Comparison of ENCODE assay signal across 6 cellular contexts in genomic region chr22:50581950-50582561, GRCh38. TPM values are rescaled to one million over a fixed set of nuclear protein-coding genes. Genes with fewer than 3 reads are reported as not detected.
DNase-seq lines count a peak whose midpoint lies in the region; TF ChIP-seq lines count a peak whose summit lies in the region.

No MANE protein-coding gene starts in this region.

- peaks cover 18% of the 10 kb centered on the region for H3K4me1 ChIP-seq in Karpas-422 (ENCODE audit: low read length)

- H3K36me3 ChIP-seq in GM06990 (ENCODE audit: control insufficient read depth, insufficient read depth, low read length) (peaks cover 16% of the 10 kb centered on the region), Karpas-422 (ENCODE audit: insufficient read depth, low read length) (peaks cover 10% of the 10 kb centered on the region; the same call in 1 of the 2 replicates), brain microvascular endothelial cell (replicated peaks) (no peaks in the 10 kb centered on the region), neural cell (ENCODE audit: insufficient read depth, low read length) (no peaks in the 10 kb centered on the region)

- peaks cover 32% of the 10 kb centered on the region for H3K79me2 ChIP-seq in Karpas-422 (ENCODE audit: low read length)
- H3K79me2 ChIP-seq in neural cell (replicated peaks; ENCODE audit: insufficient read depth, low read length), result peaks cover 9% of the 10 kb centered on the region

- H3K9me2 ChIP-seq in Karpas-422 (replicated peaks; ENCODE audit: insufficient read depth, low read length) (no peaks in the 10 kb centered on the region), neural cell (ENCODE audit: insufficient read depth, low read length) (no peaks in the 10 kb centered on the region)

- no peak for TF ChIP-seq EP300 in neural cell (conservative IDR thresholded peaks at IDR 0.05; ENCODE audit: poor library complexity, severe bottlenecking)

- no peak for DNase-seq in GM06990 (ENCODE audit: extremely low read depth, insufficient read length)
- peak; percentile 70 for DNase-seq in Karpas-422
- no peak for DNase-seq in brain microvascular endothelial cell
- DNase-seq in C1 segment of cervical spinal cord (lab: John Stamatoyannopoulos, UW), result no peak
- no peak for DNase-seq in amniotic stem cell (lab: John Stamatoyannopoulos, UW)

- H3K9me3 ChIP-seq in Karpas-422 (ENCODE audit: low read length), result no peaks in the 10 kb centered on the region
- H3K9me3 ChIP-seq in neural cell (ENCODE audit: low read length), result no peaks in the 10 kb centered on the region

- no peak for TF ChIP-seq RAD21 in neural cell (conservative IDR thresholded peaks at IDR 0.05)

- peak overlapping the region; percentile 79 for H3K27ac ChIP-seq in Karpas-422 (ENCODE audit: low read length)
- H3K27ac ChIP-seq in brain microvascular endothelial cell, result peak overlapping the region; percentile 89
- H3K27ac ChIP-seq in neural cell (ENCODE audit: low read length), result peak overlapping the region; percentile 93

- no peaks in the 10 kb centered on the region for H4K20me1 ChIP-seq in Karpas-422 (ENCODE audit: insufficient read depth, low read depth, low read length)
- H4K20me1 ChIP-seq in neural cell (ENCODE audit: insufficient read depth), result no peaks in the 10 kb centered on the region

- H3K27me3 ChIP-seq in GM06990 (replicated peaks; ENCODE audit: control insufficient read depth, insufficient read depth, low read length) (no peaks in the 10 kb centered on the region), Karpas-422 (ENCODE audit: low read length) (no peaks in the 10 kb centered on the region), brain microvascular endothelial cell (replicated peaks) (no peaks in the 10 kb centered on the region), neural cell (ENCODE audit: insufficient read depth, low read depth, low read length) (no peaks in the 10 kb centered on the region)

- H3K9ac ChIP-seq in Karpas-422 (ENCODE audit: low read length) (peak overlapping the region; percentile 87), neural cell (ENCODE audit: low read length) (peak overlapping the region; percentile 97)

- TF ChIP-seq CTCF in GM06990 (IDR thresholded peaks at IDR 0.05; ENCODE audit: insufficient read depth, low read length, poor library complexity, severe bottlenecking) (no peak), brain microvascular endothelial cell (IDR thresholded peaks at IDR 0.05; ENCODE audit: low read depth, low read length, missing control alignments) (no peak), neural cell (IDR thresholded peaks at IDR 0.05; ENCODE audit: poor library complexity, severe bottlenecking) (no peak)

- H3K4me3 ChIP-seq in GM06990 (replicated peaks; ENCODE audit: low read depth, low read length) (peak overlapping the region; percentile 85), Karpas-422 (ENCODE audit: low read length) (peak overlapping the region; percentile 99), brain microvascular endothelial cell (ENCODE audit: low read depth, low read length) (peak overlapping the region; percentile 78), neural cell (ENCODE audit: low read length) (peak overlapping the region; percentile 96)

- in situ Hi-C loops in brain microvascular endothelial cell (cut with HindIII; ENCODE audit: low pct_ligation_motif_present, low sequenced_read_pairs), result no loop called here

- H3K4me2 ChIP-seq in Karpas-422 (ENCODE audit: low read depth, low read length, poor library complexity, severe bottlenecking), result peak overlapping the region; percentile 89
- peak overlapping the region; percentile 80 for H3K4me2 ChIP-seq in neural cell (ENCODE audit: low read length)

- H2AFZ ChIP-seq in Karpas-422 (ENCODE audit: low read length), result peak overlapping the region; percentile 64; the same call in 1 of the 2 replicates
- H2AFZ ChIP-seq in neural cell (ENCODE audit: low read depth, low read length), result peak overlapping the region; percentile 94

- H3F3A ChIP-seq in neural cell (ENCODE audit: insufficient read depth, low read length, poor library complexity, severe bottlenecking), result no peaks in the 10 kb centered on the region

TF ChIP-seq in neural cell, 6 proteins besides CTCF, POLR2A, EP300 and RAD21:
- TF ChIP-seq POLR2AphosphoS5 (IDR thresholded peaks at IDR 0.05) (peak; percentile 14), TAF1 (IDR thresholded peaks at IDR 0.05; ENCODE audit: low read depth) (no peak)

RNA-seq across cellular contexts. Expression of gene CHKB, which starts 0.6 kb away (rescaled TPM):
- total RNA-seq in Karpas-422 (2014; rRNA removed; shearing (Covaris generic); ENCODE audit: low replicate concordance), result 52.8 and 77.8 TPM in 2 replicates
- 170 and 173 TPM in 2 replicates for polyA plus RNA-seq in neural cell
- polyA minus RNA-seq in neural cell, result 43.5 and 47.5 TPM in 2 replicates

RNA-seq across cellular contexts. Expression of gene CPT1B, which starts 3.8 kb away (rescaled TPM):
- total RNA-seq in Karpas-422 (2014; rRNA removed; shearing (Covaris generic); ENCODE audit: low replicate concordance), result 50.3 and 80.0 TPM in 2 replicates
- 72.4 and 75.1 TPM in 2 replicates for polyA plus RNA-seq in neural cell
- 14.6 and 17.9 TPM in 2 replicates for polyA minus RNA-seq in neural cell

RNA-seq across cellular contexts. Expression of gene MAPK8IP2, which starts 18.5 kb away (rescaled TPM):
- 1.3 and 1.6 TPM in 2 replicates for total RNA-seq in Karpas-422 (2014; rRNA removed; shearing (Covaris generic); ENCODE audit: low replicate concordance)
- polyA plus RNA-seq in neural cell, result 48.0 and 54.5 TPM in 2 replicates
- polyA minus RNA-seq in neural cell, result 63.2 and 71.1 TPM in 2 replicates

RNA-seq across cellular contexts. Expression of gene SYCE3, which starts 19.3 kb away (rescaled TPM):
- not detected in 2 replicates for total RNA-seq in Karpas-422 (2014; rRNA removed; shearing (Covaris generic); ENCODE audit: low replicate concordance)
- polyA plus RNA-seq in neural cell, result not detected in 2 replicates
- polyA minus RNA-seq in neural cell, result not detected in 2 replicates

RNA-seq across cellular contexts. Expression of gene KLHDC7B, which starts 36.4 kb away (rescaled TPM):
- total RNA-seq in Karpas-422 (2014; rRNA removed; shearing (Covaris generic); ENCODE audit: low replicate concordance), result 4.5 and 9.8 TPM in 2 replicates
- polyA plus RNA-seq in neural cell, result not detected in 2 replicates
- not detected in 2 replicates for polyA minus RNA-seq in neural cell
